In the genomic region with DNA sequence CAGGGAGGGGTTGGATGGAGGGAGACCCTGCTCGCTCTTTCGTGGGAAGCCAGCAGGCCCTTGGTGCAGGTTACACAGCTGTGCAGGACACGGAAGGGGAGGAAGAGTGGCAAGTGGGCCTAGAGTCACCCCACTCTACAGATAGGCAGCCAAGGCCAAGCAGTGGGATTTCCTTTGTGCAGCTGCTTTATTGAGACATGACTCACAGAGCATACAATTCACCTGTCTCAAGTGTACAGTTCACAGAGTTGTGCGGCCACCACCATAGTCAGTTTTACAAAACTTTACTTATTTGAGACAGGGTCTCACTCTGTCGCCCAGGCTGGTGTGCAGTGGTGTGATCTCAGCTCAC, we compare ENCODE assay signal across 13 cellular contexts.
DNase-seq lines count a peak whose midpoint lies in the region; ATAC-seq and TF ChIP-seq lines count a peak whose summit lies in the region.
"Had no signal": no experiment of that assay in that cellular context is flagged by ENCODE, and none has a peak within 500 bp of the region (broad histone marks: within the 10 kb centered on the region; RNA-seq: fewer than 3 reads in every experiment).

No MANE protein-coding gene starts in this region.

- intact Hi-C loops in psoas muscle (cut with DNase I) = no loop called here

- H3K27me3 ChIP-seq in BLaER1 (no peaks in the 10 kb centered on the region), Peyer's patch (no peaks in the 10 kb centered on the region), fibroblast of lung (ENCODE audit: control insufficient read depth, insufficient read depth, low read length) (no peaks in the 10 kb centered on the region), psoas muscle (ENCODE audit: insufficient read depth in 3 of 3, low read length in 2 of 3) (no peaks in the 10 kb centered on the region), suprapubic skin (no peaks in the 10 kb centered on the region)

- H3K4me3 ChIP-seq in BLaER1 (no peak overlapping the region), Peyer's patch (no peak overlapping the region), fibroblast of lung (replicated peaks in 1 of 4; ENCODE audit: control extremely low read depth in 1 of 4, insufficient read depth in 1 of 4, low read depth in 3 of 4, low read length in 4 of 4) (no peak overlapping the region), psoas muscle (no peak overlapping the region), suprapubic skin (no peak overlapping the region)

- no peak for TF ChIP-seq EP300 in suprapubic skin (IDR thresholded peaks at IDR 0.05)

- H3K4me1 ChIP-seq in BLaER1 = peaks cover 52% of the 10 kb centered on the region
- H3K4me1 ChIP-seq in Peyer's patch = peaks cover 0 to 50% (median 0%) of the 10 kb centered on the region in 4 donors
- H3K4me1 ChIP-seq in fibroblast of lung (ENCODE audit: control insufficient read depth, extremely low read depth, insufficient read depth, low read length) = peaks cover 45% of the 10 kb centered on the region
- peaks cover 59% of the 10 kb centered on the region for H3K4me1 ChIP-seq in psoas muscle
- H3K4me1 ChIP-seq in suprapubic skin = peaks cover 58% of the 10 kb centered on the region

- H4K20me1 ChIP-seq in BLaER1 (no peaks in the 10 kb centered on the region), fibroblast of lung (ENCODE audit: control insufficient read depth, extremely low read depth, insufficient read depth, low read length) (no peaks in the 10 kb centered on the region)

- H3K36me3 ChIP-seq in BLaER1 (no peaks in the 10 kb centered on the region), Peyer's patch (no peaks in the 10 kb centered on the region), fibroblast of lung (ENCODE audit: control insufficient read depth, insufficient read depth, low read length) (no peaks in the 10 kb centered on the region), psoas muscle (ENCODE audit: insufficient read depth in 1 of 2, low read depth in 1 of 2) (no peaks in the 10 kb centered on the region), suprapubic skin (no peaks in the 10 kb centered on the region)

- DNase-seq in Peyer's patch (no peak), fibroblast of lung (ENCODE audit: low read depth in 2 of 2) (peak in 1 of 2 donors; percentile 63), psoas muscle (no peak), ureter (ENCODE audit: low spot score) (no peak), suprapubic skin (ENCODE audit: low spot score in 2 of 2) (no peak)
- DNase-seq: activated naive CD8-positive, alpha-beta T cell treated with anti-CD3 and anti-CD28 coated beads, Interleukin-2, amount 10 ng/mL, durations not matched to agents 7 days and 5 days; NCI-H187 treated with DMSO at 0.1 percent for 48 hours; NCI-H345; stimulated activated CD4-positive, alpha-beta T cell treated with anti-CD3 and anti-CD28 coated beads, Interleukin-12 subunit alpha, Interleukin-12 subunit beta, amount 100 ng/mL, for 4 hours; T-helper 17 cell had no signal

- H3K79me2 ChIP-seq in fibroblast of lung (ENCODE audit: control insufficient read depth, insufficient read depth, low read length) = peaks cover 16% of the 10 kb centered on the region

- H3K4me2 ChIP-seq in BLaER1 = peak overlapping the region; percentile 72
- H3K4me2 ChIP-seq in fibroblast of lung (ENCODE audit: extremely low read depth, insufficient read depth, low read length) = no peak overlapping the region

- peak; percentile 19 to 53 (median 48) for ATAC-seq in psoas muscle
- ATAC-seq in HG02798 (IDR thresholded peaks at IDR 0.05; ENCODE audit: poor library complexity, unreplicated experiment) = no peak
- no peak for ATAC-seq in HG02763 (IDR thresholded peaks at IDR 0.05; ENCODE audit: unreplicated experiment)
- ATAC-seq: T-helper 17 cell had no signal

- TF ChIP-seq POLR2A in Peyer's patch (IDR thresholded peaks at IDR 0.05) (no peak), suprapubic skin (IDR thresholded peaks at IDR 0.05) (no peak)

- H3K9ac ChIP-seq in BLaER1 (0 out of 2 replicates have a peak overlapping the region, but pooled peaks have one; percentile 29), fibroblast of lung (ENCODE audit: insufficient read depth, low read length) (no peak overlapping the region)

- TF ChIP-seq CTCF in Peyer's patch (IDR thresholded peaks at IDR 0.05) (no peak), fibroblast of lung (conservative IDR thresholded peaks at IDR 0.05 in 1 of 2, IDR thresholded peaks at IDR 0.05 in 1 of 2; ENCODE audit: low read depth in 1 of 2, low read length in 2 of 2) (no peak), psoas muscle (IDR thresholded peaks at IDR 0.05) (no peak), suprapubic skin (IDR thresholded peaks at IDR 0.05) (no peak)

- H3K9me3 ChIP-seq in BLaER1 = peaks cover 3% of the 10 kb centered on the region; the same call in 1 of the 2 replicates
- H3K9me3 ChIP-seq in Peyer's patch = no peaks in the 10 kb centered on the region
- no peaks in the 10 kb centered on the region for H3K9me3 ChIP-seq in fibroblast of lung (ENCODE audit: control insufficient read depth, insufficient read depth, low read depth, low read length)
- no peaks in the 10 kb centered on the region for H3K9me3 ChIP-seq in psoas muscle
- H3K9me3 ChIP-seq in suprapubic skin = no peaks in the 10 kb centered on the region

- no peak overlapping the region for H2AFZ ChIP-seq in fibroblast of lung (ENCODE audit: low read length)

- H3K27ac ChIP-seq in BLaER1 (peak overlapping the region; percentile 35; the same call in 1 of the 2 replicates), Peyer's patch (peak overlapping the region in 3 of 4 donors; percentile 25 to 79 (median 73)), fibroblast of lung (ENCODE audit: insufficient read depth, low read length) (peak overlapping the region; percentile 37), psoas muscle (peak overlapping the region; percentile 74), suprapubic skin (no peak overlapping the region)

- 66 to 87% (median 74%) methylated on average over 5 of the region's 5 CpGs for WGBS in psoas muscle, 3 donors
- WGBS in suprapubic skin = 92% methylated on average over 5 of the region's 5 CpGs

Comparison
In these comparisons a context has a peak if more than half of its experiments do, and no peak if none do; other contexts are left out.
1. ATAC-seq: peak in psoas muscle (4 of 4); none in HG02798 (single experiment) and HG02763 (single experiment).